Comparison of ENCODE assay signal across 8 cellular contexts in genomic region chr20:35663516-35663812, GRCh38. TPM values are rescaled to one million over a fixed set of nuclear protein-coding genes. Genes with fewer than 3 reads are reported as not detected.
DNase-seq lines count a peak whose midpoint lies in the region; ATAC-seq lines count a peak whose summit lies in the region.

No MANE protein-coding gene starts in this region.

- peak; percentile 40 for DNase-seq in activated T-cell treated with anti-CD3 and anti-CD28 coated beads, Interleukin-2, amount 50 U/mL, for 4 hours
- no peak for DNase-seq in activated T-cell treated with anti-CD3 and anti-CD28 coated beads, Interleukin-2, amount 50 U/mL, for 48 hours
- DNase-seq in activated naive CD8-positive, alpha-beta T cell treated with anti-CD3 and anti-CD28 coated beads for 36 hours, result no peak
- DNase-seq in immature natural killer cell, result no peak
- no peak for DNase-seq in substantia nigra (lab: John Stamatoyannopoulos, UW)
- DNase-seq in NCI-H146 (lab: John Stamatoyannopoulos, UW), result no peak
- no peak for DNase-seq in NK-92 treated with Interleukin-12 subunit alpha and Interleukin-12 subunit beta, amount 100 ng/mL, for 24 hours (lab: John Stamatoyannopoulos, UW)
- no peak for DNase-seq in SW 1271 (lab: John Stamatoyannopoulos, UW)

- H3K9me3 Mint-ChIP-seq in activated T-cell treated with anti-CD3 and anti-CD28 coated beads, Interleukin-2, amount 50 U/mL, for 4 hours, result no peaks in the 10 kb centered on the region
- peaks cover 9% of the 10 kb centered on the region for H3K9me3 Mint-ChIP-seq in activated naive CD8-positive, alpha-beta T cell treated with anti-CD3 and anti-CD28 coated beads for 36 hours
- no peaks in the 10 kb centered on the region for H3K9me3 Mint-ChIP-seq in immature natural killer cell

- no peaks in the 10 kb centered on the region for H3K27me3 Mint-ChIP-seq in activated T-cell treated with anti-CD3 and anti-CD28 coated beads, Interleukin-2, amount 50 U/mL, for 4 hours (ENCODE audit: low read depth)
- no peaks in the 10 kb centered on the region for H3K27me3 Mint-ChIP-seq in activated naive CD8-positive, alpha-beta T cell treated with anti-CD3 and anti-CD28 coated beads for 36 hours
- peaks cover 14 to 16% (median 15%) of the 10 kb centered on the region in 3 donors for H3K27me3 Mint-ChIP-seq in immature natural killer cell (ENCODE audit: low read depth in 3 of 3)

- H3K27ac Mint-ChIP-seq in activated naive CD8-positive, alpha-beta T cell treated with anti-CD3 and anti-CD28 coated beads for 36 hours, result peak overlapping the region; percentile 97
- peak overlapping the region; percentile 99 to 100 (median 100) for H3K27ac Mint-ChIP-seq in immature natural killer cell

- peaks cover 12% of the 10 kb centered on the region for H3K36me3 Mint-ChIP-seq in activated T-cell treated with anti-CD3 and anti-CD28 coated beads, Interleukin-2, amount 50 U/mL, for 4 hours (ENCODE audit: insufficient read depth)
- H3K36me3 Mint-ChIP-seq in activated naive CD8-positive, alpha-beta T cell treated with anti-CD3 and anti-CD28 coated beads for 36 hours, result peaks cover 56% of the 10 kb centered on the region
- H3K36me3 Mint-ChIP-seq in immature natural killer cell, result peaks cover 0 to 2% (median 0%) of the 10 kb centered on the region in 3 donors

- peak; percentile 36 to 38 for ATAC-seq in activated T-cell treated with anti-CD3 and anti-CD28 coated beads, Interleukin-2, amount 50 U/mL, for 4 hours

- H3K4me1 Mint-ChIP-seq in activated T-cell treated with anti-CD3 and anti-CD28 coated beads, Interleukin-2, amount 50 U/mL, for 4 hours (ENCODE audit: low read depth), result peaks cover 49% of the 10 kb centered on the region
- H3K4me1 Mint-ChIP-seq in activated naive CD8-positive, alpha-beta T cell treated with anti-CD3 and anti-CD28 coated beads for 36 hours, result peaks cover 47% of the 10 kb centered on the region
- H3K4me1 Mint-ChIP-seq in immature natural killer cell, result peaks cover 6 to 60% of the 10 kb centered on the region in 2 donors

- H3K27ac ChIP-seq in substantia nigra (ENCODE audit: low read depth, low read length, poor library complexity, severe bottlenecking), result peak overlapping the region; percentile 96

- H3K4me3 Mint-ChIP-seq in activated T-cell treated with anti-CD3 and anti-CD28 coated beads, Interleukin-2, amount 50 U/mL, for 4 hours, result peak overlapping the region; percentile 94
- peak overlapping the region; percentile 94 for H3K4me3 Mint-ChIP-seq in activated naive CD8-positive, alpha-beta T cell treated with anti-CD3 and anti-CD28 coated beads for 36 hours
- peak overlapping the region; percentile 89 to 99 (median 95) for H3K4me3 Mint-ChIP-seq in immature natural killer cell

RNA-seq across cellular contexts. Expression of gene CPNE1, which starts 1.2 kb away (rescaled TPM):
- 100 to 1,000 TPM; 229 to 264 (median 257) TPM for total RNA-seq in activated T-cell treated with anti-CD3 and anti-CD28 coated beads, Interleukin-2, amount 50 U/mL, for 4 hours
- 100 to 1,000 TPM; 290 to 304 TPM for total RNA-seq in activated naive CD8-positive, alpha-beta T cell treated with anti-CD3 and anti-CD28 coated beads for 36 hours
- 100 to 1,000 TPM; 445 to 490 (median 454) TPM for polyA plus RNA-seq in immature natural killer cell

RNA-seq across cellular contexts. Expression of gene RBM12, which starts 1.2 kb away (rescaled TPM):
- total RNA-seq in activated T-cell treated with anti-CD3 and anti-CD28 coated beads, Interleukin-2, amount 50 U/mL, for 4 hours, result 100 to 1,000 TPM; 135 to 137 (median 136) TPM
- total RNA-seq in activated naive CD8-positive, alpha-beta T cell treated with anti-CD3 and anti-CD28 coated beads for 36 hours, result 100 to 1,000 TPM; 161 to 169 TPM
- polyA plus RNA-seq in immature natural killer cell, result 10 to 100 TPM; 14.7 to 32.9 (median 18.7) TPM

RNA-seq across cellular contexts. Expression of gene NFS1, which starts 35.7 kb away (rescaled TPM):
- total RNA-seq in activated T-cell treated with anti-CD3 and anti-CD28 coated beads, Interleukin-2, amount 50 U/mL, for 4 hours, result 10 to 100 TPM; 29.0 to 39.4 (median 38.4) TPM
- 10 to 100 TPM; 37.2 to 38.2 TPM for total RNA-seq in activated naive CD8-positive, alpha-beta T cell treated with anti-CD3 and anti-CD28 coated beads for 36 hours
- 10 to 100 TPM in 2 of 3 donors, 1 to 10 TPM in 1; 8.1 to 21.3 (median 20.0) TPM for polyA plus RNA-seq in immature natural killer cell

RNA-seq across cellular contexts. Expression of gene ROMO1, which starts 35.7 kb away (rescaled TPM):
- total RNA-seq in activated T-cell treated with anti-CD3 and anti-CD28 coated beads, Interleukin-2, amount 50 U/mL, for 4 hours, result 100 to 1,000 TPM; 160 to 171 (median 171) TPM
- total RNA-seq in activated naive CD8-positive, alpha-beta T cell treated with anti-CD3 and anti-CD28 coated beads for 36 hours, result 100 to 1,000 TPM; 121 to 137 TPM
- 100 to 1,000 TPM; 298 to 612 (median 340) TPM for polyA plus RNA-seq in immature natural killer cell

RNA-seq across cellular contexts. Expression of gene SPAG4, which starts 47.8 kb away (rescaled TPM):
- 1 to 10 TPM; 1.6 to 2.5 (median 1.9) TPM for total RNA-seq in activated T-cell treated with anti-CD3 and anti-CD28 coated beads, Interleukin-2, amount 50 U/mL, for 4 hours
- 1 to 10 TPM; 7.8 to 8.0 TPM for total RNA-seq in activated naive CD8-positive, alpha-beta T cell treated with anti-CD3 and anti-CD28 coated beads for 36 hours
- under 1 TPM in 2 of 3 donors, not detected in 1; 0.56 to 0.89 TPM for polyA plus RNA-seq in immature natural killer cell
